Comparison of ENCODE assay signal across 9 cellular contexts in genomic region chr19:56314018-56314583, GRCh38. TPM values are rescaled to one million over a fixed set of nuclear protein-coding genes. Genes with fewer than 3 reads are reported as not detected.
DNase-seq lines count a peak whose midpoint lies in the region; ATAC-seq, FAIRE-seq and TF ChIP-seq lines count a peak whose summit lies in the region.
"Had no signal": no experiment of that assay in that cellular context is flagged by ENCODE, and none has a peak within 500 bp of the region (broad histone marks: within the 10 kb centered on the region; RNA-seq: fewer than 3 reads in every experiment).

No MANE protein-coding gene starts in this region.

- H3K36me3 Mint-ChIP-seq in CD4-positive, alpha-beta memory T cell, result peaks cover 14 to 25% of the 10 kb centered on the region in 2 donors

- no peaks in the 10 kb centered on the region for H3K36me3 ChIP-seq in CD4-positive, alpha-beta memory T cell (ENCODE audit: insufficient read depth, low read length)
- peaks cover 13% of the 10 kb centered on the region for H3K36me3 ChIP-seq in HAP-1 (replicated peaks)
- H3K36me3 ChIP-seq in OCI-LY7 (ENCODE audit: insufficient read depth, low read length), result peaks cover 16% of the 10 kb centered on the region
- no peaks in the 10 kb centered on the region for H3K36me3 ChIP-seq in endothelial cell of umbilical vein (ENCODE audit: control insufficient read depth in 2 of 2, extremely low read depth in 1 of 2, insufficient read depth in 2 of 2, low read length in 2 of 2)
- no peaks in the 10 kb centered on the region for H3K36me3 ChIP-seq in neural cell (ENCODE audit: insufficient read depth, low read length)

- dilution Hi-C loops in endothelial cell of umbilical vein (cut with MboI; ENCODE audit: extremely low pct_ligation_motif_present, low sequenced_read_pairs), result no loop called here

- peak overlapping the region; percentile 96 to 99 (median 98) for H3K27ac Mint-ChIP-seq in CD4-positive, alpha-beta memory T cell

- peak overlapping the region; percentile 95 for H3K27ac ChIP-seq in CD4-positive, alpha-beta memory T cell (ENCODE audit: low read depth, low read length)
- H3K27ac ChIP-seq in OCI-LY7 (ENCODE audit: low read depth, low read length, poor library complexity, severe bottlenecking) (peak overlapping the region; percentile 78), endothelial cell of umbilical vein (ENCODE audit: insufficient read depth, low read depth, low read length) (peak overlapping the region; percentile 98), neural cell (ENCODE audit: low read length) (peak overlapping the region; percentile 97)

- CTCF ChIA-PET in CD4-positive, alpha-beta memory T cell (lab: Charles Lee; ENCODE audit: partially characterized antibody), result interaction anchor here (0.9 to 2.1 kb wide), 3 partner anchors 21 to 141 kb away, joined by 4 to 5 read pairs (median 4); no protein-coding TSS in a partner anchor
- CTCF ChIA-PET in OCI-LY7 (lab: Charles Lee; ENCODE audit: unreplicated experiment), result interaction anchor here (1.0 kb wide), 1 partner anchor 19 kb away, joined by 3 read pairs; no protein-coding TSS in a partner anchor
- CTCF ChIA-PET in endothelial cell of umbilical vein (lab: Charles Lee), result interaction anchor here (0.6 to 3.5 kb wide), 12 partner anchors 9 to 248 kb away, joined by 3 to 54 read pairs (median 4); no protein-coding TSS in a partner anchor

- no peaks in the 10 kb centered on the region for H3K9me2 ChIP-seq in OCI-LY7 (ENCODE audit: insufficient read depth, low read length)
- H3K9me2 ChIP-seq in neural cell (ENCODE audit: insufficient read depth, low read length), result no peaks in the 10 kb centered on the region

- no peaks in the 10 kb centered on the region for H3K9me3 Mint-ChIP-seq in CD4-positive, alpha-beta memory T cell

- H4K20me1 ChIP-seq in OCI-LY7 (ENCODE audit: insufficient read depth, low read length) (no peaks in the 10 kb centered on the region), endothelial cell of umbilical vein (replicated peaks; ENCODE audit: control insufficient read depth, extremely low read depth, insufficient read depth, low read length) (no peaks in the 10 kb centered on the region), neural cell (ENCODE audit: insufficient read depth) (no peaks in the 10 kb centered on the region)

- H3K27me3 ChIP-seq in CD4-positive, alpha-beta memory T cell (ENCODE audit: insufficient read depth, low read length), result no peaks in the 10 kb centered on the region
- H3K27me3 ChIP-seq in HAP-1 (ENCODE audit: low read depth), result no peaks in the 10 kb centered on the region
- H3K27me3 ChIP-seq in endothelial cell of umbilical vein (ENCODE audit: control insufficient read depth in 2 of 2, insufficient read depth in 2 of 2, low read length in 2 of 2), result no peaks in the 10 kb centered on the region
- no peaks in the 10 kb centered on the region for H3K27me3 ChIP-seq in neural cell (ENCODE audit: insufficient read depth, low read depth, low read length)

- TSS peak; percentile 54 for BruUV-seq in OCI-LY7 (replicated peaks; lab: Mats Ljungman, UMichigan)
- BruUV-seq in endothelial cell of umbilical vein (replicated peaks; lab: Mats Ljungman, UMichigan), result TSS peak; percentile 53

- H3K4me2 ChIP-seq in OCI-LY7 (ENCODE audit: low read length) (peak overlapping the region; percentile 86), endothelial cell of umbilical vein (ENCODE audit: insufficient read depth, low read length) (peak overlapping the region; percentile 91), neural cell (ENCODE audit: low read length) (peak overlapping the region; percentile 84)

- intact Hi-C loops in CD4-positive, alpha-beta memory T cell (cut with micrococcal nuclease), result loop anchor here (1.0 to 2.0 kb wide), 3 partner anchors 173 to 927 kb away; partner anchors contain the start of genes ZNF444, ZNF787 and ZNF805
- intact Hi-C loops in OCI-LY7 (cut with micrococcal nuclease; ENCODE audit: unreplicated experiment) (loop anchor here (2.0 to 5.0 kb wide), 2 partner anchors 193 to 963 kb away; partner anchors contain the start of gene ZNF787), endothelial cell of umbilical vein (cut with micrococcal nuclease) (loop anchor here (1.0 to 2.0 kb wide), 6 partner anchors 41 to 224 kb away; partner anchors contain the start of genes EDDM13, ZFP28, ZNF582 and ZNF787)

- FAIRE-seq in endothelial cell of umbilical vein (lab: Jason Lieb, UNC), result no peak

- TF ChIP-seq CTCF in OCI-LY7 (conservative IDR thresholded peaks at IDR 0.05; ENCODE audit: low read length) (no peak), endothelial cell of umbilical vein (IDR thresholded peaks at IDR 0.05; ENCODE audit: extremely low read depth in 1 of 2, insufficient read depth in 1 of 2, low read depth in 1 of 2, low read length in 2 of 2) (no peak), neural cell (IDR thresholded peaks at IDR 0.05; ENCODE audit: poor library complexity, severe bottlenecking) (no peak)

- H3K4me3 Mint-ChIP-seq in CD4-positive, alpha-beta memory T cell, result peak overlapping the region; percentile 88 to 96 (median 92)

- TF ChIP-seq RAD21 in neural cell (conservative IDR thresholded peaks at IDR 0.05), result peak; percentile 45

- H2AFZ ChIP-seq in OCI-LY7 (ENCODE audit: low read length) (peak overlapping the region; percentile 83), endothelial cell of umbilical vein (ENCODE audit: low read depth, low read length) (peak overlapping the region; percentile 94), neural cell (ENCODE audit: low read depth, low read length) (peak overlapping the region; percentile 81)

- TF ChIP-seq POLR2A in endothelial cell of umbilical vein (IDR thresholded peaks at IDR 0.05; ENCODE audit: low read depth, low read length), result peak; percentile 63

- peaks cover 6 to 32% (median 22%) of the 10 kb centered on the region in 4 donors for H3K4me1 Mint-ChIP-seq in CD4-positive, alpha-beta memory T cell

- no peaks in the 10 kb centered on the region for H3K79me2 ChIP-seq in OCI-LY7 (ENCODE audit: insufficient read depth, low read depth, low read length)
- no peaks in the 10 kb centered on the region for H3K79me2 ChIP-seq in endothelial cell of umbilical vein (ENCODE audit: control insufficient read depth, insufficient read depth, low read length)
- peaks cover 5% of the 10 kb centered on the region for H3K79me2 ChIP-seq in neural cell (replicated peaks; ENCODE audit: insufficient read depth, low read length)

- ATAC-seq in HG03520 (IDR thresholded peaks at IDR 0.05; ENCODE audit: unreplicated experiment), result no peak

- no peaks in the 10 kb centered on the region for H3K9me3 ChIP-seq in CD4-positive, alpha-beta memory T cell (ENCODE audit: control insufficient read depth in 1 of 2, low read length in 2 of 2)
- H3K9me3 ChIP-seq in HAP-1, result no peaks in the 10 kb centered on the region
- H3K9me3 ChIP-seq in OCI-LY7 (ENCODE audit: low read length), result no peaks in the 10 kb centered on the region
- no peaks in the 10 kb centered on the region for H3K9me3 ChIP-seq in endothelial cell of umbilical vein (replicated peaks; ENCODE audit: control insufficient read depth, insufficient read depth, low read length)
- no peaks in the 10 kb centered on the region for H3K9me3 ChIP-seq in neural cell (ENCODE audit: low read length)

- H3K27me3 Mint-ChIP-seq in CD4-positive, alpha-beta memory T cell, result no peaks in the 10 kb centered on the region

- POLR2A ChIA-PET in CD4-positive, alpha-beta memory T cell (lab: Charles Lee; ENCODE audit: partially characterized antibody), result interaction anchor here (0.6 to 1.9 kb wide), 9 partner anchors 9 to 281 kb away, joined by 3 to 6 read pairs (median 4); partner anchors contain the start of genes ZNF582, ZNF71 and ZNF787
- POLR2A ChIA-PET in OCI-LY7 (lab: Charles Lee) (interaction anchor here (0.6 to 1.0 kb wide), 6 partner anchors 19 to 787 kb away, joined by 3 to 9 read pairs (median 4); partner anchors contain the start of genes ZNF71 and ZNF784), endothelial cell of umbilical vein (lab: Charles Lee) (interaction anchor here (0.5 to 0.6 kb wide), 3 partner anchors 15 to 690 kb away, joined by 4 to 10 read pairs (median 6); partner anchors contain the start of gene ZNF784)

- H3K9me1 ChIP-seq in endothelial cell of umbilical vein (replicated peaks; ENCODE audit: control insufficient read depth, extremely low read depth, insufficient read depth, low read length), result no peaks in the 10 kb centered on the region

- in situ Hi-C loops in HAP-1 (cut with MboI; ENCODE audit: low sequenced_read_pairs), result no loop called here

- peaks cover 3% of the 10 kb centered on the region for H3F3A ChIP-seq in neural cell (ENCODE audit: insufficient read depth, low read length, poor library complexity, severe bottlenecking)

- DNase-seq in CD4-positive, alpha-beta memory T cell, result no peak
- peak; percentile 90 to 98 for DNase-seq in HAP-1 (ENCODE audit: low spot score in 2 of 2)
- DNase-seq in OCI-LY7 (ENCODE audit: low spot score), result no peak
- DNase-seq in endothelial cell of umbilical vein (ENCODE audit: low read depth, low spot score), result no peak
- no peak for DNase-seq in GDM1 (lab: John Stamatoyannopoulos, UW)
- no peak for DNase-seq in D341Med (ENCODE audit: low spot score)

- peaks cover 14% of the 10 kb centered on the region for H3K4me1 ChIP-seq in CD4-positive, alpha-beta memory T cell (ENCODE audit: insufficient read depth, low read length)
- H3K4me1 ChIP-seq in HAP-1, result peaks cover 11% of the 10 kb centered on the region
- peaks cover 13% of the 10 kb centered on the region for H3K4me1 ChIP-seq in OCI-LY7 (ENCODE audit: insufficient read depth, low read length, poor library complexity, severe bottlenecking)
- H3K4me1 ChIP-seq in endothelial cell of umbilical vein (ENCODE audit: control insufficient read depth, extremely low read depth, insufficient read depth, low read length), result peaks cover 12% of the 10 kb centered on the region

- H3K4me3 ChIP-seq in CD4-positive, alpha-beta memory T cell (ENCODE audit: low read length in 2 of 2), result peak overlapping the region; percentile 54 to 98
- H3K4me3 ChIP-seq in HAP-1, result peak overlapping the region; percentile 61
- H3K4me3 ChIP-seq in OCI-LY7 (ENCODE audit: low read depth, low read length, poor library complexity, severe bottlenecking), result peak overlapping the region; percentile 75
- H3K4me3 ChIP-seq in endothelial cell of umbilical vein (replicated peaks in 1 of 3; ENCODE audit: insufficient read depth in 1 of 3, low read depth in 1 of 3, low read length in 3 of 3), result peak overlapping the region; percentile 54 to 89 (median 76)
- peak overlapping the region; percentile 72 for H3K4me3 ChIP-seq in neural cell (ENCODE audit: low read length)

- H3K9ac ChIP-seq in endothelial cell of umbilical vein (replicated peaks; ENCODE audit: extremely low read depth, insufficient read depth, low read length), result peak overlapping the region; percentile 99
- H3K9ac ChIP-seq in neural cell (ENCODE audit: low read length), result peak overlapping the region; percentile 84

- TF ChIP-seq EP300 in neural cell (conservative IDR thresholded peaks at IDR 0.05; ENCODE audit: poor library complexity, severe bottlenecking), result no peak

RNA-seq across cellular contexts. Expression of gene ZSCAN5A, which starts 0.5 kb away (rescaled TPM):
- total RNA-seq in CD4-positive, alpha-beta memory T cell, result 10 to 100 TPM; 12.2 to 14.6 TPM
- 1 to 10 TPM; 9.7 to 9.8 TPM for polyA plus RNA-seq in CD4-positive, alpha-beta memory T cell
- total RNA-seq in OCI-LY7 (2014; rRNA removed; shearing (Covaris generic)), result 9.9 and 19.2 TPM in 2 replicates
- total RNA-seq in OCI-LY7 (2022) (14.4 and 16.2 TPM in 2 replicates), endothelial cell of umbilical vein (12.0 and 12.2 TPM in 2 replicates)
- polyA plus RNA-seq in endothelial cell of umbilical vein (5.1 and 9.9 TPM in 2 replicates), neural cell (9.2 and 11.8 TPM in 2 replicates)
- polyA plus RNA-seq in endothelial cell of umbilical vein (2011; cell fraction: cytosol; rRNA removed), result 8.6 and 10.7 TPM in 2 replicates
- polyA plus RNA-seq in endothelial cell of umbilical vein (2011; cell fraction: nucleus; rRNA removed), result 9.1 and 10.9 TPM in 2 replicates
- 9.8 and 10.8 TPM in 2 replicates for polyA plus RNA-seq in endothelial cell of umbilical vein (2012)
- polyA minus RNA-seq in endothelial cell of umbilical vein (23.7 and 24.8 TPM in 2 replicates), neural cell (14.6 and 16.8 TPM in 2 replicates)
- 19.2 TPM for polyA minus RNA-seq in endothelial cell of umbilical vein (2011; cell fraction: cytosol; rRNA and poly(A)+ RNA removed)
- 33.0 and 44.9 TPM in 2 replicates for polyA minus RNA-seq in endothelial cell of umbilical vein (2011; cell fraction: nucleus; rRNA and poly(A)+ RNA removed)

RNA-seq across cellular contexts. Expression of gene EDDM13, which starts 41.6 kb away (rescaled TPM):
- not detected for total RNA-seq in CD4-positive, alpha-beta memory T cell
- polyA plus RNA-seq in CD4-positive, alpha-beta memory T cell, result 1 to 10 TPM in 1 of 2 donors, not detected in 1; 1.6 TPM
- not detected in 2 replicates for total RNA-seq in OCI-LY7 (2014; rRNA removed; shearing (Covaris generic))
- not detected in 2 replicates for total RNA-seq in OCI-LY7 (2022)
- total RNA-seq in endothelial cell of umbilical vein, result 0.65 TPM in 1 of 2 replicates, not detected in the other
- 0.51 and 1.2 TPM in 2 replicates for polyA plus RNA-seq in endothelial cell of umbilical vein
- 0.41 and 0.47 TPM in 2 replicates for polyA plus RNA-seq in endothelial cell of umbilical vein (2011; cell fraction: cytosol; rRNA removed)
- 0.59 TPM in 1 of 2 replicates, not detected in the other for polyA plus RNA-seq in endothelial cell of umbilical vein (2011; cell fraction: nucleus; rRNA removed)
- 0.55 and 1.9 TPM in 2 replicates for polyA plus RNA-seq in endothelial cell of umbilical vein (2012)
- polyA minus RNA-seq in endothelial cell of umbilical vein, result not detected in 2 replicates
- not detected for polyA minus RNA-seq in endothelial cell of umbilical vein (2011; cell fraction: cytosol; rRNA and poly(A)+ RNA removed)
- not detected in 2 replicates for polyA minus RNA-seq in endothelial cell of umbilical vein (2011; cell fraction: nucleus; rRNA and poly(A)+ RNA removed)
- not detected in 2 replicates for polyA plus RNA-seq in neural cell
- polyA minus RNA-seq in neural cell, result not detected in 2 replicates
- total RNA-seq: SK-MEL-5 had no signal

Comparison
In these comparisons a context has a peak if more than half of its experiments do, and no peak if none do; other contexts are left out.
1. DNase-seq: peak in HAP-1 (2 of 2); none in CD4-positive, alpha-beta memory T cell (0 of 5), OCI-LY7 (single experiment), endothelial cell of umbilical vein (single experiment), GDM1 (single experiment) and D341Med (single experiment).
2. Peak in every context shown above with its lines, with median percentiles within 50 percentile points of each other: H3K27ac ChIP-seq, H3K4me3 ChIP-seq, H2AFZ ChIP-seq and H3K4me2 ChIP-seq.